1 cellular context compared by ENCODE assay signal in genomic region chr2:216477283-216478035, GRCh38.
TF ChIP-seq lines count a peak whose summit lies in the region.

No MANE protein-coding gene starts in this region.

TF ChIP-seq in HepG2, 621 proteins besides CTCF, POLR2A, EP300 and RAD21:
- TF ChIP-seq ZFP36 (IDR thresholded peaks at IDR 0.05; ENCODE audit: borderline replicate concordance, low read depth, low read length, partially characterized antibody) (no peak), ZNF839 (CRISPR knock-in tag; IDR thresholded peaks at IDR 0.05; ENCODE audit: borderline replicate concordance) (no peak), SMYD3 (CRISPR knock-in tag; IDR thresholded peaks at IDR 0.05) (no peak), SNAI1 (CRISPR knock-in tag; IDR thresholded peaks at IDR 0.05; ENCODE audit: borderline replicate concordance) (no peak), MYNN (CRISPR knock-in tag; IDR thresholded peaks at IDR 0.05; ENCODE audit: low read depth) (no peak), BATF2 (CRISPR knock-in tag; IDR thresholded peaks at IDR 0.05) (no peak), KLF12 (CRISPR knock-in tag; IDR thresholded peaks at IDR 0.05; ENCODE audit: borderline replicate concordance) (no peak), MAFF (IDR thresholded peaks at IDR 0.05; ENCODE audit: low read depth, low read length) (peak; percentile 52), POLR2AphosphoS5 (IDR thresholded peaks at IDR 0.05; ENCODE audit: low read depth, low read length) (no peak), MAFK (conservative IDR thresholded peaks at IDR 0.05 in 1 of 2, IDR thresholded peaks at IDR 0.05 in 1 of 2; ENCODE audit: low read length in 2 of 2) (peak; percentile 78 to 79), ZNF770 (CRISPR knock-in tag; IDR thresholded peaks at IDR 0.05) (no peak), IRF9 (CRISPR knock-in tag; IDR thresholded peaks at IDR 0.05; ENCODE audit: borderline replicate concordance) (no peak), ZBTB42 (CRISPR knock-in tag; IDR thresholded peaks at IDR 0.05) (no peak)
